13 cellular contexts compared by ENCODE assay signal in the genomic region with DNA sequence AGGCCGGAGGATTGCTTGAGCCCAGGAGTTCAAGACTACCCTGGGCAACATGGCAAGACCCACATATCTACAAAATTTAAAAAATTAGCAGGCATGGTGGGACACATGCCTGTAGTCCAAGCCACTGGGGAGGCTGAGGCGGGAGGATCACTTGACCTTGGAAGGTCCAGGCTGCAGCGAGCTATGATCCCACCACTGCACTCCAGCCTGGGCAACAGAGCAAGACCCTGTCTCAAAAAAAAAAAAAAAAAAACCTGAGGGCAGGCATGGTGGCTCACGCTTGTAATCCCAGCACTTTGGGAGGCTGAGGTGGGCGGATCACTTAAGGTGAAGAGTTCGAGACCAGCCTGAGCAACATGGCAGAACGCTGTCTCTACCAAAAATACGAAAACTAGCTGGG. TPM values are rescaled to one million over a fixed set of nuclear protein-coding genes. Genes with fewer than 3 reads are reported as not detected.
"Had no signal": no experiment of that assay in that cellular context is flagged by ENCODE, and none has a peak within 500 bp of the region (broad histone marks: within the 10 kb centered on the region; RNA-seq: fewer than 3 reads in every experiment).

No MANE protein-coding gene starts in this region.

RNA-seq across cellular contexts. Expression of gene CKM, which starts 13.4 kb away (rescaled TPM):
- total RNA-seq: activated CD4-positive, alpha-beta memory T cell treated with anti-CD3 and anti-CD28 coated beads, Interleukin-2, amount 10 ng/mL, durations not matched to agents 7 days and 5 days; activated CD4-positive, alpha-beta T cell treated with anti-CD3 and anti-CD28 coated beads for 36 hours; activated CD4-positive, alpha-beta T cell treated with anti-CD3 and anti-CD28 coated beads, Interleukin-2, amount 10 ng/mL, durations not matched to agents 7 days and 5 days; activated CD8-positive, alpha-beta memory T cell treated with anti-CD3 and anti-CD28 coated beads, Interleukin-2, amount 10 ng/mL, durations not matched to agents 7 days and 5 days; activated CD8-positive, alpha-beta T cell treated with anti-CD3 and anti-CD28 coated beads, Interleukin-2, amount 10 ng/mL, durations not matched to agents 7 days and 5 days; activated naive CD8-positive, alpha-beta T cell treated with anti-CD3 and anti-CD28 coated beads, Interleukin-2, amount 10 ng/mL, durations not matched to agents 7 days and 5 days; activated T-helper 2 cell treated with anti-CD3 and anti-CD28 coated beads, Interferon-gamma antibody, Interleukin-2, Interleukin-4, amounts not matched to agents 10 μg/mL and 5 μg/mL and 100 μg/mL, durations not matched to agents 14 hours and 24 hours and 36 hours; ascending aorta; T-cell; T-helper 1 cell treated with Interleukin-12 subunit alpha and Interleukin-12 subunit beta and Interleukin-4 antibody, amounts not matched to agents 30 ng/mL and 1 ng/mL, for 36 hours; T-helper 17 cell; T-helper 2 cell treated with Interferon-gamma antibody and Interleukin-4, amounts not matched to agents 100 ng/mL and 5 ng/mL, for 36 hours; WTC11 had no signal

RNA-seq across cellular contexts. Expression of gene KLC3, which starts 31.2 kb away (rescaled TPM):
- total RNA-seq: activated CD4-positive, alpha-beta memory T cell treated with anti-CD3 and anti-CD28 coated beads, Interleukin-2, amount 10 ng/mL, durations not matched to agents 7 days and 5 days; activated CD4-positive, alpha-beta T cell treated with anti-CD3 and anti-CD28 coated beads, Interleukin-2, amount 10 ng/mL, durations not matched to agents 7 days and 5 days; activated CD8-positive, alpha-beta memory T cell treated with anti-CD3 and anti-CD28 coated beads, Interleukin-2, amount 10 ng/mL, durations not matched to agents 7 days and 5 days; activated CD8-positive, alpha-beta T cell treated with anti-CD3 and anti-CD28 coated beads, Interleukin-2, amount 10 ng/mL, durations not matched to agents 7 days and 5 days; activated naive CD8-positive, alpha-beta T cell treated with anti-CD3 and anti-CD28 coated beads, Interleukin-2, amount 10 ng/mL, durations not matched to agents 7 days and 5 days; activated T-helper 2 cell treated with anti-CD3 and anti-CD28 coated beads, Interferon-gamma antibody, Interleukin-2, Interleukin-4, amounts not matched to agents 10 μg/mL and 5 μg/mL and 100 μg/mL, durations not matched to agents 14 hours and 24 hours and 36 hours; ascending aorta; T-helper 1 cell treated with Interleukin-12 subunit alpha and Interleukin-12 subunit beta and Interleukin-4 antibody, amounts not matched to agents 30 ng/mL and 1 ng/mL, for 36 hours; T-helper 17 cell; T-helper 2 cell treated with Interferon-gamma antibody and Interleukin-4, amounts not matched to agents 100 ng/mL and 5 ng/mL, for 36 hours had no signal
